1 cellular context compared by ENCODE assay signal in genomic region chr6:133952815-133953633, GRCh38.
TF ChIP-seq lines count a peak whose summit lies in the region.

TBPL1 (plus strand) TSS chr6:133953224; CDS start chr6:133980126, 26,902 bp downstream.

TF ChIP-seq in HepG2, 621 proteins besides CTCF, POLR2A, EP300 and RAD21 (continued from another document and continues in another):
- TF ChIP-seq THAP9 (CRISPR knock-in tag; IDR thresholded peaks at IDR 0.05; ENCODE audit: borderline replicate concordance) (peak; percentile 94), NR0B2 (CRISPR knock-in tag; IDR thresholded peaks at IDR 0.05) (no peak), ZSCAN5A (CRISPR knock-in tag; IDR thresholded peaks at IDR 0.05; ENCODE audit: borderline replicate concordance) (peak; percentile 87; the same call in 1 of the 2 replicates), UBTF (CRISPR knock-in tag; IDR thresholded peaks at IDR 0.05) (peak; percentile 91), ZNF780A (CRISPR knock-in tag; IDR thresholded peaks at IDR 0.05) (no peak), HINFP (CRISPR knock-in tag; IDR thresholded peaks at IDR 0.05; ENCODE audit: low read depth) (no peak; the same call in 1 of the 2 replicates), TEAD3 (CRISPR knock-in tag; optimal IDR thresholded peaks at IDR 0.05; ENCODE audit: borderline replicate concordance) (peak; percentile 78), ZNF691 (CRISPR knock-in tag; IDR thresholded peaks at IDR 0.05; ENCODE audit: borderline replicate concordance, low read depth) (no peak), ZNF547 (CRISPR knock-in tag; IDR thresholded peaks at IDR 0.05) (no peak), ZBTB14 (CRISPR knock-in tag; IDR thresholded peaks at IDR 0.05) (no peak), MNT (IDR thresholded peaks at IDR 0.05) (peak; percentile 24; the same call in 1 of the 2 replicates), RORA (CRISPR knock-in tag; IDR thresholded peaks at IDR 0.05) (no peak), ZNF280D (CRISPR knock-in tag; IDR thresholded peaks at IDR 0.05) (no peak), TOPORS (CRISPR knock-in tag; IDR thresholded peaks at IDR 0.05) (0 out of 2 replicates have a peak, but pooled peaks have one; percentile 51), ZBTB26 (CRISPR knock-in tag; IDR thresholded peaks at IDR 0.05; ENCODE audit: borderline replicate concordance) (peak; percentile 81), HDAC1 (CRISPR knock-in tag; IDR thresholded peaks at IDR 0.05) (peak; percentile 84), E2F1 (CRISPR knock-in tag; IDR thresholded peaks at IDR 0.05) (no peak), LBX2 (CRISPR knock-in tag; IDR thresholded peaks at IDR 0.05; ENCODE audit: borderline replicate concordance) (no peak), ZNF772 (CRISPR knock-in tag; IDR thresholded peaks at IDR 0.05) (peak; percentile 88; the same call in 1 of the 2 replicates), HNRNPLL (IDR thresholded peaks at IDR 0.05; ENCODE audit: low read depth, low read length, poor library complexity, severe bottlenecking) (peak; percentile 90), AFF4 (CRISPR knock-in tag; IDR thresholded peaks at IDR 0.05) (no peak), TIGD3 (CRISPR knock-in tag; IDR thresholded peaks at IDR 0.05; ENCODE audit: borderline replicate concordance) (no peak), CHD2 (IDR thresholded peaks at IDR 0.05; ENCODE audit: low read depth, low read length) (peak; percentile 62), ZNF616 (CRISPR knock-in tag; IDR thresholded peaks at IDR 0.05; ENCODE audit: low read depth) (no peak), ELF1 (CRISPR knock-in tag; IDR thresholded peaks at IDR 0.05) (peak; percentile 96)
